Comparison of ENCODE assay signal across 11 cellular contexts in the genomic region with DNA sequence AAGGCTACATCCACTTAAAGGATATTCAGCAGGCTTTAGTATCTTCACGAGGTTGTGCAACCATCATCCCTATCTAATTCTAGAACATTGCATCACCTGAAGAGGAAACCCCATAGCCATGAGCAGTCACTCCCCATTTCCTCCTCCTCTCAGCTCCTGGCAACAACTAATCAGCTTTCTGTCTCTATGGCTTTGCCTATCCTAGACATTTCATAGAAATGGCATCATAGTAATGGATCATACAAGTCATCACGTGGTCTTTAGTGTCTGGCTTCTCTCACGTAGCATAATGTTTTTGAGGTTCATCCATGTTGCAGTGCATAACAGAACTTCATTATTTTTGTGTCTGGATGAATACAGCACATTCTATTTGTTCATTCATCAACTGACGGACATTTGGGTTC. TPM values are rescaled to one million over a fixed set of nuclear protein-coding genes. Genes with fewer than 3 reads are reported as not detected.
DNase-seq lines count a peak whose midpoint lies in the region; ATAC-seq and TF ChIP-seq lines count a peak whose summit lies in the region.
"Had no signal": no experiment of that assay in that cellular context is flagged by ENCODE, and none has a peak within 500 bp of the region (broad histone marks: within the 10 kb centered on the region; RNA-seq: fewer than 3 reads in every experiment).

No MANE protein-coding gene starts in this region.

- H3K36me3 ChIP-seq in right lobe of liver (no peaks in the 10 kb centered on the region), PC-3 (ENCODE audit: low read depth, low read length) (no peaks in the 10 kb centered on the region), tibial nerve (no peaks in the 10 kb centered on the region)
- H3K36me3 ChIP-seq: spleen, thyroid gland had no signal

- H3K27ac ChIP-seq in right lobe of liver (no peak overlapping the region), PC-3 (ENCODE audit: low read length) (no peak overlapping the region), tibial nerve (no peak overlapping the region)
- H3K27ac ChIP-seq: thyroid gland had no signal

- H2AFZ ChIP-seq in PC-3 (ENCODE audit: low read length): no peak overlapping the region

- no peak overlapping the region for H3K4me2 ChIP-seq in PC-3 (ENCODE audit: low read length)

- 52% methylated on average over 4 of the region's 4 CpGs for WGBS in right lobe of liver (ENCODE audit: insufficient coverage, low coverage, low lambda C conversion rate, missing lambda C conversion rate)
- 59 to 69% methylated on average over 4 of the region's 4 CpGs for WGBS in tibial nerve, 2 donors

- POLR2A ChIA-PET in PC-3 (lab: Charles Lee; ENCODE audit: unreplicated experiment): no interaction called here

- peak in 1 of 2 donors; percentile 40 for TF ChIP-seq EP300 in tibial nerve (IDR thresholded peaks at IDR 0.05)

- no peak overlapping the region for H3K4me3 ChIP-seq in astrocyte of the spinal cord (ENCODE audit: low read depth, low read length)
- no peak overlapping the region for H3K4me3 ChIP-seq in right lobe of liver
- H3K4me3 ChIP-seq in PC-3 (ENCODE audit: low read length): no peak overlapping the region
- H3K4me3 ChIP-seq in tibial nerve: no peak overlapping the region
- H3K4me3 ChIP-seq: spleen, thyroid gland had no signal

- H3K9me2 ChIP-seq in PC-3 (replicated peaks; ENCODE audit: low read length): no peaks in the 10 kb centered on the region

- no peaks in the 10 kb centered on the region for H4K20me1 ChIP-seq in PC-3 (ENCODE audit: low read length)

- TF ChIP-seq CTCF in astrocyte of the spinal cord (IDR thresholded peaks at IDR 0.05; ENCODE audit: low read depth, low read length) (no peak), right lobe of liver (IDR thresholded peaks at IDR 0.05) (no peak), PC-3 (conservative IDR thresholded peaks at IDR 0.05; ENCODE audit: low read depth, low read length) (no peak), tibial nerve (IDR thresholded peaks at IDR 0.05) (no peak)

- ATAC-seq in right lobe of liver (peak in 3 of 4 donors; percentile 29 to 73 (median 39)), GM18520 (IDR thresholded peaks at IDR 0.05; ENCODE audit: unreplicated experiment) (no peak), PC-3 (no peak)

- no peaks in the 10 kb centered on the region for H3F3A ChIP-seq in PC-3 (ENCODE audit: low read length, unreplicated experiment)

- TF ChIP-seq POLR2A in right lobe of liver (IDR thresholded peaks at IDR 0.05) (no peak), tibial nerve (IDR thresholded peaks at IDR 0.05) (no peak)

- no TSS peak for BruUV-seq in PC-3 (replicated peaks; lab: Mats Ljungman, UMichigan)

- CTCF ChIA-PET in PC-3 (lab: Charles Lee): no interaction called here

- H3K4me1 ChIP-seq in right lobe of liver (no peaks in the 10 kb centered on the region), PC-3 (ENCODE audit: insufficient read depth, low read length) (no peaks in the 10 kb centered on the region), tibial nerve (no peaks in the 10 kb centered on the region)

- DNase-seq in ELR (ENCODE audit: low read depth): peak; percentile 89
- DNase-seq in MV-4-11 (lab: John Stamatoyannopoulos, UW): peak; percentile 99
- DNase-seq in astrocyte of the spinal cord (ENCODE audit: low read depth, low spot score): peak; percentile 69
- no peak for DNase-seq in right lobe of liver
- DNase-seq in PC-3: no peak
- DNase-seq in tibial nerve (ENCODE audit: low spot score in 2 of 2): no peak
- no peak for DNase-seq in cerebellum (ENCODE audit: low spot score)
- DNase-seq: activated CD4-positive, alpha-beta T cell treated with anti-CD3 and anti-CD28 coated beads, Interleukin-2, amount 50 U/mL, for 4 hours; spleen; thyroid gland had no signal

- H3K9ac ChIP-seq in PC-3 (ENCODE audit: low read length): no peak overlapping the region

- H3K9me3 ChIP-seq in right lobe of liver: no peaks in the 10 kb centered on the region
- no peaks in the 10 kb centered on the region for H3K9me3 ChIP-seq in PC-3 (ENCODE audit: low read length)
- no peaks in the 10 kb centered on the region for H3K9me3 ChIP-seq in tibial nerve
- H3K9me3 ChIP-seq: spleen, thyroid gland had no signal

- no peaks in the 10 kb centered on the region for H3K79me2 ChIP-seq in PC-3 (ENCODE audit: low read length)

- intact Hi-C loops in right lobe of liver (cut with DNase I) (no loop called here), PC-3 (cut with micrococcal nuclease) (no loop called here)

- in situ Hi-C loops in astrocyte of the spinal cord (cut with HindIII; ENCODE audit: low sequenced_read_pairs): no loop called here

- H3K27me3 ChIP-seq in right lobe of liver (no peaks in the 10 kb centered on the region), PC-3 (ENCODE audit: low read length) (no peaks in the 10 kb centered on the region), tibial nerve (no peaks in the 10 kb centered on the region)
- H3K27me3 ChIP-seq: thyroid gland had no signal

RNA-seq across cellular contexts. Expression of a gene that starts 20.5 kb away (rescaled TPM):
- total RNA-seq in right lobe of liver (1 to 10 TPM in 4 of 6 experiments, under 1 TPM in 2; 0.73 to 1.9 (median 1.1) TPM), PC-3 (2014; rRNA removed) (5.4 and 6.2 TPM in 2 replicates), tibial nerve (10 to 100 TPM in 1 of 4 donors, 1 to 10 TPM in 3; 4.2 to 14.4 (median 6.0) TPM), cerebellum (0.27 TPM)

Comparison
In these comparisons a context has a peak if more than half of its experiments do, and no peak if none do; other contexts are left out.
1. DNase-seq: peak in ELR (single experiment), MV-4-11 (single experiment) and astrocyte of the spinal cord (single experiment); none in right lobe of liver (0 of 3), PC-3 (single experiment), tibial nerve (0 of 2) and cerebellum (single experiment).
2. ATAC-seq: peak in right lobe of liver (3 of 4); none in GM18520 (single experiment) and PC-3 (single experiment).